Comparison of ENCODE assay signal across 9 cellular contexts in the genomic region with DNA sequence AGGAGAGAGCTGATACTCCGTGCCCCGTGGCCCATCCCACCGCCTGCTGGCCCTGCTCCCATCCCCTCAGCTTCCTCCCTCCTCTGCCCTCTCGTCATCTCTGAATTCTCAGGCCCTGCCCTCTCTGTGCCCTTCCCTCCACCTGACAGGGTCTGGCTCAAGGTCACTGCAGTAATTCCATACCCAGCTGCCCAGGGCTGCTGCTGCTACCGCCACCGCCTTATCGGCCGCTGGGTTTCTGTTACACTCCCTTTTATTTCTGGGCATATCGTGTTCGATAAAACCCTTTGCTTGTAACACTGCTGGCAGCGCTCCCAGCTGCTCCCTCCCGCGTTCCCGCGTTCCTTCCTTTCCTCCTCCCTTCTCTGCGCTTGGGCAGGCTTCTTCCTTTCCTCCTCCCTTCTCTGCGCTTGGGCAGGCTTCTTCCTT. TPM values are rescaled to one million over a fixed set of nuclear protein-coding genes. Genes with fewer than 3 reads are reported as not detected.
DNase-seq lines count a peak whose midpoint lies in the region; ATAC-seq and TF ChIP-seq lines count a peak whose summit lies in the region.
"Had no signal": no experiment of that assay in that cellular context is flagged by ENCODE, and none has a peak within 500 bp of the region (broad histone marks: within the 10 kb centered on the region; RNA-seq: fewer than 3 reads in every experiment).

No MANE protein-coding gene starts in this region.

- H3K9me3 ChIP-seq in SK-N-SH: no peaks in the 10 kb centered on the region

- H3K4me2 ChIP-seq in SK-N-SH: peak overlapping the region; percentile 54; the same call in 1 of the 2 replicates

- peaks cover 0 to 5% of the 10 kb centered on the region in 2 donors for H3K4me1 Mint-ChIP-seq in natural killer cell treated with Interleukin-12 subunit alpha and Interleukin-12 subunit beta and Interleukin-15 and Interleukin-18, amount 100 ng/mL, for 72 hours (ENCODE audit: low read depth in 2 of 2)

- no peak overlapping the region for H3K4me3 Mint-ChIP-seq in natural killer cell treated with Interleukin-12 subunit alpha and Interleukin-12 subunit beta and Interleukin-15 and Interleukin-18, amount 100 ng/mL, for 72 hours

- H4K20me1 ChIP-seq in SK-N-SH (ENCODE audit: insufficient read depth): no peaks in the 10 kb centered on the region

- H3K36me3 Mint-ChIP-seq in natural killer cell treated with Interleukin-12 subunit alpha and Interleukin-12 subunit beta and Interleukin-15 and Interleukin-18, amount 100 ng/mL, for 72 hours: no peaks in the 10 kb centered on the region

- no peaks in the 10 kb centered on the region for H3K9me2 ChIP-seq in SK-N-SH

- peak overlapping the region; percentile 57 for H3K4me3 ChIP-seq in H7 (ENCODE audit: insufficient read depth, low read depth, low read length)
- H3K4me3 ChIP-seq in SK-N-SH (ENCODE audit: low read depth in 2 of 2, low read length in 1 of 2): peak overlapping the region in 1 of 2 experiments; percentile 8; a peak in 1 of 4 replicates
- peak overlapping the region; percentile 22 to 55 (median 36) for H3K4me3 ChIP-seq in skin epidermis

- H3K4me1 ChIP-seq in SK-N-SH (ENCODE audit: control insufficient read depth in 1 of 2, insufficient read depth in 2 of 2, low read depth in 1 of 2, low read length in 1 of 2): peaks cover 7 to 30% of the 10 kb centered on the region in 2 experiments; a peak in 3 of 4 replicates

- no peak for TF ChIP-seq RAD21 in SK-N-SH (IDR thresholded peaks at IDR 0.05; ENCODE audit: low read length)

- H3K27ac Mint-ChIP-seq in natural killer cell treated with Interleukin-12 subunit alpha and Interleukin-12 subunit beta and Interleukin-15 and Interleukin-18, amount 100 ng/mL, for 72 hours: no peak overlapping the region

- peak in 1 of 2 experiments; percentile 32; a peak in 2 of 4 replicates for TF ChIP-seq EP300 in SK-N-SH (IDR thresholded peaks at IDR 0.05; ENCODE audit: borderline replicate concordance in 1 of 2, low read depth in 1 of 2, low read length in 1 of 2)

- CTCF ChIA-PET in SK-N-SH (lab: Yijun Ruan, JAX): interaction anchor here (0.6 to 5.5 kb wide), 13 partner anchors 10 to 309 kb away, joined by 3 to 27 read pairs (median 4); partner anchors contain the start of genes LRRC59 and SPATA20

- H3K27me3 Mint-ChIP-seq in natural killer cell treated with Interleukin-12 subunit alpha and Interleukin-12 subunit beta and Interleukin-15 and Interleukin-18, amount 100 ng/mL, for 72 hours: peaks cover 39 to 41% of the 10 kb centered on the region in 2 donors

- H3K27ac ChIP-seq in SK-N-SH (ENCODE audit: low read depth in 2 of 2, low read length in 1 of 2): no peak overlapping the region
- H3K27ac ChIP-seq in skin epidermis: peak overlapping the region in 19 of 21 experiments; percentile 35 to 86 (median 74)

- H2AFZ ChIP-seq in SK-N-SH (ENCODE audit: low read depth): no peak overlapping the region

- H3F3A ChIP-seq in SK-N-SH (replicated peaks; ENCODE audit: insufficient read depth): no peaks in the 10 kb centered on the region

- H3K36me3 ChIP-seq in H7 (replicated peaks; ENCODE audit: control insufficient read depth, insufficient read depth, low read length): no peaks in the 10 kb centered on the region
- no peaks in the 10 kb centered on the region for H3K36me3 ChIP-seq in SK-N-SH (replicated peaks in 1 of 2; ENCODE audit: control insufficient read depth in 1 of 2, insufficient read depth in 2 of 2, low read length in 1 of 2)

- DNase-seq in H7: peak; percentile 82
- DNase-seq in SK-N-SH: peak; percentile 90
- peak; percentile 79 for DNase-seq in left cardiac atrium
- DNase-seq in NCI-H1436 treated with DMSO at 0.1 percent for 48 hours (lab: John Stamatoyannopoulos, UW): no peak
- DNase-seq in globus pallidus (ENCODE audit: low spot score): no peak
- no peak for DNase-seq in natural killer cell treated with Interleukin-12 subunit alpha and Interleukin-12 subunit beta and Interleukin-15 and Interleukin-18, amount 100 ng/mL, for 72 hours (ENCODE audit: low spot score)

- H3K9me3 Mint-ChIP-seq in natural killer cell treated with Interleukin-12 subunit alpha and Interleukin-12 subunit beta and Interleukin-15 and Interleukin-18, amount 100 ng/mL, for 72 hours: no peaks in the 10 kb centered on the region

- WGBS in SK-N-SH (ENCODE audit: low lambda C conversion rate): 15% methylated on average over 17 of the region's 17 CpGs

- ATAC-seq in left cardiac atrium (peak; percentile 62 to 74), GM21381 (IDR thresholded peaks at IDR 0.05; ENCODE audit: unreplicated experiment) (no peak)
- ATAC-seq in natural killer cell treated with Interleukin-12 subunit alpha and Interleukin-12 subunit beta and Interleukin-15 and Interleukin-18, amount 100 ng/mL, for 72 hours: no peak

- intact Hi-C loops in left cardiac atrium (cut with DNase I): loop anchor here in 1 of 2 donors (2.0 kb wide), 1 partner anchor 51 kb away; no protein-coding TSS in a partner anchor

- no peak for TF ChIP-seq CTCF in SK-N-SH (IDR thresholded peaks at IDR 0.05)

- H3K79me2 ChIP-seq in SK-N-SH (ENCODE audit: insufficient read depth): no peaks in the 10 kb centered on the region

- H3K9ac ChIP-seq in SK-N-SH: no peak overlapping the region

- POLR2A ChIA-PET in SK-N-SH (lab: Yijun Ruan, JAX): interaction anchor here (0.7 to 2.3 kb wide), 2 partner anchors 8 to 90 kb away, joined by 5 to 14 read pairs; no protein-coding TSS in a partner anchor

- H3K27me3 ChIP-seq in H7 (ENCODE audit: control insufficient read depth, insufficient read depth, low read length) (peaks cover 30% of the 10 kb centered on the region), SK-N-SH (ENCODE audit: insufficient read depth) (peaks cover 28% of the 10 kb centered on the region; the same call in 1 of the 2 replicates)

TF ChIP-seq in SK-N-SH, 30 proteins besides CTCF, POLR2A, EP300 and RAD21 (continues in another document):
- no peak for TF ChIP-seq FOXJ3 (CRISPR knock-in tag; IDR thresholded peaks at IDR 0.05)
- no peak for TF ChIP-seq RFX5 (IDR thresholded peaks at IDR 0.05; ENCODE audit: low read length)
- no peak for TF ChIP-seq FOSL2 (IDR thresholded peaks at IDR 0.05; ENCODE audit: borderline replicate concordance, low read depth)
- no peak for TF ChIP-seq MXI1 (IDR thresholded peaks at IDR 0.05; ENCODE audit: low read depth, low read length)
- TF ChIP-seq GABPA (IDR thresholded peaks at IDR 0.05; ENCODE audit: low read depth): no peak
- TF ChIP-seq GATA2 (CRISPR knock-in tag; IDR thresholded peaks at IDR 0.05): peak; percentile 41; the same call in 1 of the 2 replicates
- no peak for TF ChIP-seq TCF12 (IDR thresholded peaks at IDR 0.05)
- no peak for TF ChIP-seq SIN3A (IDR thresholded peaks at IDR 0.05; ENCODE audit: borderline replicate concordance, low read depth, low read length)
- no peak for TF ChIP-seq TEAD4 (IDR thresholded peaks at IDR 0.05; ENCODE audit: borderline replicate concordance, insufficient read depth)
- no peak for TF ChIP-seq JUND (IDR thresholded peaks at IDR 0.05)
- no peak for TF ChIP-seq SMC3 (IDR thresholded peaks at IDR 0.05; ENCODE audit: low read depth, low read length)
- TF ChIP-seq RXRA (IDR thresholded peaks at IDR 0.05; ENCODE audit: borderline replicate concordance, low read depth): no peak
- no peak for TF ChIP-seq ELF1 (IDR thresholded peaks at IDR 0.05)
- TF ChIP-seq NFIC (IDR thresholded peaks at IDR 0.05; ENCODE audit: borderline replicate concordance): no peak; the same call in 1 of the 2 replicates
- TF ChIP-seq CHD2 (IDR thresholded peaks at IDR 0.05; ENCODE audit: low read length, partially characterized antibody): peak; percentile 68
- TF ChIP-seq MAX (IDR thresholded peaks at IDR 0.05; ENCODE audit: low read depth): no peak
- no peak for TF ChIP-seq FOXM1 (IDR thresholded peaks at IDR 0.05; ENCODE audit: low read depth)

RNA-seq across cellular contexts. Expression of gene EPN3, which starts 1.2 kb away (rescaled TPM):
- 0.07 and 0.87 TPM in 2 replicates for total RNA-seq in H7 (2014; rRNA removed; shearing (Covaris generic))
- polyA plus RNA-seq in SK-N-SH (2012; rRNA removed): 0.05 and 0.06 TPM in 2 replicates
- 0.03 and 0.12 TPM in 2 replicates for polyA plus RNA-seq in SK-N-SH (2012; cell fraction: cytosol; rRNA removed)
- polyA plus RNA-seq in SK-N-SH (2012; cell fraction: nucleus; rRNA removed): 0.15 and 0.46 TPM in 2 replicates
- total RNA-seq in left cardiac atrium: 10 to 100 TPM in 1 of 2 donors, 1 to 10 TPM in 1; 7.0 to 16.1 TPM
- not detected for total RNA-seq in natural killer cell treated with Interleukin-12 subunit alpha and Interleukin-12 subunit beta and Interleukin-15 and Interleukin-18, amount 100 ng/mL, for 72 hours

RNA-seq across cellular contexts. Expression of gene SPATA20, which starts 13.2 kb away (rescaled TPM):
- total RNA-seq in H7 (2014; rRNA removed; shearing (Covaris generic)): 31.0 and 42.6 TPM in 2 replicates
- polyA plus RNA-seq in SK-N-SH (2012; rRNA removed): 92.0 and 106 TPM in 2 replicates
- polyA plus RNA-seq in SK-N-SH (2012; cell fraction: cytosol; rRNA removed): 28.3 and 39.9 TPM in 2 replicates
- 606 and 976 TPM in 2 replicates for polyA plus RNA-seq in SK-N-SH (2012; cell fraction: nucleus; rRNA removed)
- 10 to 100 TPM; 41.0 to 41.1 TPM for total RNA-seq in left cardiac atrium
- total RNA-seq in natural killer cell treated with Interleukin-12 subunit alpha and Interleukin-12 subunit beta and Interleukin-15 and Interleukin-18, amount 100 ng/mL, for 72 hours: 10 to 100 TPM; 15.3 to 25.6 TPM

RNA-seq across cellular contexts. Expression of gene MYCBPAP, which starts 25.5 kb away (rescaled TPM):
- 0.62 and 3.2 TPM in 2 replicates for total RNA-seq in H7 (2014; rRNA removed; shearing (Covaris generic))
- 2.4 and 4.4 TPM in 2 replicates for polyA plus RNA-seq in SK-N-SH (2012; rRNA removed)
- 1.8 and 1.9 TPM in 2 replicates for polyA plus RNA-seq in SK-N-SH (2012; cell fraction: cytosol; rRNA removed)
- 17.3 and 17.7 TPM in 2 replicates for polyA plus RNA-seq in SK-N-SH (2012; cell fraction: nucleus; rRNA removed)
- under 1 TPM; 0.39 to 0.59 TPM for total RNA-seq in left cardiac atrium
- 1 to 10 TPM; 1.1 to 2.8 TPM for total RNA-seq in natural killer cell treated with Interleukin-12 subunit alpha and Interleukin-12 subunit beta and Interleukin-15 and Interleukin-18, amount 100 ng/mL, for 72 hours

RNA-seq across cellular contexts. Expression of gene CACNA1G, which starts 26.8 kb away (rescaled TPM):
- 1.5 and 1.9 TPM in 2 replicates for total RNA-seq in H7 (2014; rRNA removed; shearing (Covaris generic))
- polyA plus RNA-seq in SK-N-SH (2012; rRNA removed): 0.15 and 0.21 TPM in 2 replicates
- polyA plus RNA-seq in SK-N-SH (2012; cell fraction: cytosol; rRNA removed): 0.08 and 0.24 TPM in 2 replicates
- 0.36 and 0.48 TPM in 2 replicates for polyA plus RNA-seq in SK-N-SH (2012; cell fraction: nucleus; rRNA removed)
- 1 to 10 TPM; 5.7 to 6.9 TPM for total RNA-seq in left cardiac atrium
- total RNA-seq in natural killer cell treated with Interleukin-12 subunit alpha and Interleukin-12 subunit beta and Interleukin-15 and Interleukin-18, amount 100 ng/mL, for 72 hours: not detected
- total RNA-seq: kidney epithelial cell had no signal

RNA-seq across cellular contexts. Expression of gene RSAD1, which starts 55.1 kb away (rescaled TPM):
- total RNA-seq in H7 (2014; rRNA removed; shearing (Covaris generic)): 28.4 and 38.1 TPM in 2 replicates
- polyA plus RNA-seq in SK-N-SH (2012; rRNA removed): 44.7 and 58.9 TPM in 2 replicates
- polyA plus RNA-seq in SK-N-SH (2012; cell fraction: cytosol; rRNA removed): 27.0 and 35.4 TPM in 2 replicates
- polyA plus RNA-seq in SK-N-SH (2012; cell fraction: nucleus; rRNA removed): 171 and 180 TPM in 2 replicates
- total RNA-seq in left cardiac atrium: 10 to 100 TPM; 31.6 to 38.8 TPM
- total RNA-seq in natural killer cell treated with Interleukin-12 subunit alpha and Interleukin-12 subunit beta and Interleukin-15 and Interleukin-18, amount 100 ng/mL, for 72 hours: 10 to 100 TPM; 34.3 to 54.2 TPM

Comparison
In these comparisons a context has a peak if more than half of its experiments do, and no peak if none do; other contexts are left out.
1. DNase-seq: peak in H7 (single experiment), SK-N-SH (single experiment) and left cardiac atrium (single experiment); none in NCI-H1436 treated with DMSO at 0.1 percent for 48 hours (single experiment), globus pallidus (single experiment) and natural killer cell treated with Interleukin-12 subunit alpha and Interleukin-12 subunit beta and Interleukin-15 and Interleukin-18, amount 100 ng/mL, for 72 hours (single experiment).
2. H3K27ac ChIP-seq: peak in skin epidermis (19 of 21); none in SK-N-SH (0 of 2).
3. ATAC-seq: peak in left cardiac atrium (2 of 2); none in GM21381 (single experiment) and natural killer cell treated with Interleukin-12 subunit alpha and Interleukin-12 subunit beta and Interleukin-15 and Interleukin-18, amount 100 ng/mL, for 72 hours (0 of 2).